In the genomic region with DNA sequence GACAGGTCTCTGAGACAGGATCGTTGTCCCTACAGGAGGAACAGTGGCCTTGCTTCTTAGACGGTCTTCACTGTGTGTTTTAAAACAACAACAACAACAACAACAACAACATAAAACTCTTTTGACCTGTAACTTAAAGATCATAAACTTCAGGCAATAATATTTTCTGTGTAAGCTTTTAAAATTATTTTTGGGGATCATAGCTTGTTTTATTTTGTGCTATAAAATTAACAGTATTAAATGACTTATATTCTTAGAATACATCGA, we compare ENCODE assay signal across 17 cellular contexts. TPM values are rescaled to one million over a fixed set of nuclear protein-coding genes. Genes with fewer than 3 reads are reported as not detected.
DNase-seq lines count a peak whose midpoint lies in the region; ATAC-seq and TF ChIP-seq lines count a peak whose summit lies in the region.
"Had no signal": no experiment of that assay in that cellular context is flagged by ENCODE, and none has a peak within 500 bp of the region (broad histone marks: within the 10 kb centered on the region; RNA-seq: fewer than 3 reads in every experiment).

No MANE protein-coding gene starts in this region.

- DNase-seq in DND-41 = no peak
- no peak for DNase-seq in NCI-H187 treated with DMSO at 0.1 percent for 48 hours (lab: John Stamatoyannopoulos, UW)
- no peak for DNase-seq in immature natural killer cell
- DNase-seq in CD1c-positive myeloid dendritic cell (ENCODE audit: extremely low spot score) = no peak
- DNase-seq: GOT3; HFFc6; KBM-7; NCI-H1048; NK-92 treated with Interleukin-12 subunit alpha and Interleukin-12 subunit beta, amount 100 ng/mL, for 24 hours; PC-3 had no signal

- H3K9me3 Mint-ChIP-seq in immature natural killer cell = no peaks in the 10 kb centered on the region
- H3K9me3 Mint-ChIP-seq: CD14-positive monocyte, HFFc6 had no signal

- no peak for ATAC-seq in DND-41 (ENCODE audit: insufficient read depth, low read depth)
- ATAC-seq in GM21619 (IDR thresholded peaks at IDR 0.05; ENCODE audit: unreplicated experiment) = no peak
- ATAC-seq: PC-3 had no signal

- no peaks in the 10 kb centered on the region for H3K4me1 ChIP-seq in DND-41 (ENCODE audit: insufficient read depth, low read length)
- peaks cover 22 to 73% (median 52%) of the 10 kb centered on the region in 4 donors for H3K4me1 ChIP-seq in liver (ENCODE audit: control insufficient read depth in 4 of 4, insufficient read depth in 4 of 4, low read length in 3 of 4)
- H3K4me1 ChIP-seq in skeletal muscle tissue (ENCODE audit: control insufficient read depth in 3 of 3, insufficient read depth in 3 of 3, low read length in 3 of 3) = peaks cover 19 to 38% (median 28%) of the 10 kb centered on the region in 3 donors

- H4K20me1 ChIP-seq in DND-41 (ENCODE audit: insufficient read depth, low read length) = peaks cover 68% of the 10 kb centered on the region

- peaks cover 0 to 14% (median 9%) of the 10 kb centered on the region in 3 donors for H3K36me3 Mint-ChIP-seq in immature natural killer cell

- H3K27me3 ChIP-seq in DND-41 (ENCODE audit: insufficient read depth, low read length, poor library complexity) = no peaks in the 10 kb centered on the region
- no peaks in the 10 kb centered on the region for H3K27me3 ChIP-seq in liver (ENCODE audit: control insufficient read depth in 4 of 4, insufficient read depth in 4 of 4, low read length in 3 of 4)
- peaks cover 0 to 3% (median 0%) of the 10 kb centered on the region in 3 donors for H3K27me3 ChIP-seq in skeletal muscle tissue (ENCODE audit: control insufficient read depth in 3 of 3, insufficient read depth in 3 of 3, low read length in 3 of 3)

- H3K4me3 Mint-ChIP-seq in immature natural killer cell = no peak overlapping the region
- H3K4me3 Mint-ChIP-seq: CD14-positive monocyte, HFFc6 had no signal

- 62% methylated on average over 3 of the region's 3 CpGs for WGBS in liver

- TF ChIP-seq CTCF in DND-41 (IDR thresholded peaks at IDR 0.05; ENCODE audit: borderline replicate concordance, extremely low read depth, low read length, poor library complexity, severe bottlenecking) (peak; percentile 2), VCaP (conservative IDR thresholded peaks at IDR 0.05) (no peak), liver (IDR thresholded peaks at IDR 0.05; ENCODE audit: low read depth, low read length, missing input control) (no peak)

- H3K9me3 ChIP-seq in DND-41 (ENCODE audit: insufficient read depth, low read length, severe bottlenecking) (no peaks in the 10 kb centered on the region), liver (ENCODE audit: control insufficient read depth in 4 of 4, low read length in 3 of 4) (no peaks in the 10 kb centered on the region), skeletal muscle tissue (ENCODE audit: control insufficient read depth in 3 of 3, low read length in 3 of 3) (no peaks in the 10 kb centered on the region)

- peaks cover 0 to 6% (median 2%) of the 10 kb centered on the region in 3 donors for H3K27me3 Mint-ChIP-seq in immature natural killer cell (ENCODE audit: low read depth in 3 of 3)

- no peak overlapping the region for H3K27ac ChIP-seq in DND-41 (ENCODE audit: low read length)
- H3K27ac ChIP-seq in VCaP = peak overlapping the region; percentile 89
- H3K27ac ChIP-seq in liver (ENCODE audit: low read depth in 1 of 2, low read length in 2 of 2) = peak overlapping the region; percentile 67 to 76
- H3K27ac ChIP-seq in skeletal muscle tissue (ENCODE audit: low read depth, low read length) = peak overlapping the region; percentile 10
- H3K27ac ChIP-seq: HL-60 had no signal

- peaks cover 35% of the 10 kb centered on the region for H3K79me2 ChIP-seq in DND-41 (ENCODE audit: insufficient read depth, low read length)

- peaks cover 30 to 32% of the 10 kb centered on the region in 2 donors for H3K4me1 Mint-ChIP-seq in immature natural killer cell

- no peak overlapping the region for H2AFZ ChIP-seq in DND-41 (ENCODE audit: low read depth, low read length)

- H3K9ac ChIP-seq in DND-41 (ENCODE audit: low read depth, low read length) = no peak overlapping the region
- H3K9ac ChIP-seq in liver (ENCODE audit: low read depth in 1 of 2, low read length in 2 of 2) = no peak overlapping the region
- H3K9ac ChIP-seq in skeletal muscle tissue (ENCODE audit: low read depth in 1 of 3, low read length in 3 of 3) = peak overlapping the region in 1 of 3 donors; percentile 17

- H3K4me2 ChIP-seq in DND-41 (ENCODE audit: insufficient read depth, low read length) = no peak overlapping the region

- no peak for TF ChIP-seq RAD21 in liver (IDR thresholded peaks at IDR 0.05)

- no peak overlapping the region for H3K27ac Mint-ChIP-seq in immature natural killer cell
- H3K27ac Mint-ChIP-seq: HFFc6 had no signal

- peaks cover 58% of the 10 kb centered on the region for H3K36me3 ChIP-seq in DND-41 (ENCODE audit: insufficient read depth, low read length)
- peaks cover 0 to 13% (median 6%) of the 10 kb centered on the region in 4 donors for H3K36me3 ChIP-seq in liver (ENCODE audit: control insufficient read depth in 4 of 4, insufficient read depth in 3 of 4, low read depth in 1 of 4, low read length in 3 of 4)
- H3K36me3 ChIP-seq in skeletal muscle tissue (ENCODE audit: control insufficient read depth in 3 of 3, insufficient read depth in 3 of 3, low read length in 3 of 3) = peaks cover 18 to 35% (median 23%) of the 10 kb centered on the region in 3 donors

- H3K4me3 ChIP-seq in DND-41 (ENCODE audit: low read depth in 1 of 2, low read length in 2 of 2) (no peak overlapping the region), liver (ENCODE audit: low read depth in 1 of 3, low read length in 3 of 3) (no peak overlapping the region), skeletal muscle tissue (ENCODE audit: low read length in 3 of 3) (no peak overlapping the region)

TF ChIP-seq in liver, 16 proteins besides CTCF, POLR2A, EP300 and RAD21 (continues in another document):
- TF ChIP-seq FOXA2 (IDR thresholded peaks at IDR 0.05) (no peak), RXRA (IDR thresholded peaks at IDR 0.05) (no peak), GABPA (IDR thresholded peaks at IDR 0.05 in 1 of 2, conservative IDR thresholded peaks at IDR 0.05 in 1 of 2) (no peak), EGR1 (IDR thresholded peaks at IDR 0.05; ENCODE audit: low read depth in 2 of 2) (no peak), HNF4G (IDR thresholded peaks at IDR 0.05) (no peak), YY1 (IDR thresholded peaks at IDR 0.05) (no peak), SP1 (IDR thresholded peaks at IDR 0.05) (no peak), JUND (IDR thresholded peaks at IDR 0.05) (no peak), TAF1 (conservative IDR thresholded peaks at IDR 0.05) (no peak), NR2F2 (IDR thresholded peaks at IDR 0.05) (no peak), HNF4A (conservative IDR thresholded peaks at IDR 0.05) (no peak), FOXA1 (IDR thresholded peaks at IDR 0.05) (no peak)
- TF ChIP-seq, protein P1, sequence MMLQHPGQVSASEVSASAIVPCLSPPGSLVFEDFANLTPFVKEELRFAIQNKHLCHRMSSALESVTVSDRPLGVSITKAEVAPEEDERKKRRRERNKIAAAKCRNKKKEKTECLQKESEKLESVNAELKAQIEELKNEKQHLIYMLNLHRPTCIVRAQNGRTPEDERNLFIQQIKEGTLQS (IDR thresholded peaks at IDR 0.05) = no peak
- TF ChIP-seq, protein P2, sequence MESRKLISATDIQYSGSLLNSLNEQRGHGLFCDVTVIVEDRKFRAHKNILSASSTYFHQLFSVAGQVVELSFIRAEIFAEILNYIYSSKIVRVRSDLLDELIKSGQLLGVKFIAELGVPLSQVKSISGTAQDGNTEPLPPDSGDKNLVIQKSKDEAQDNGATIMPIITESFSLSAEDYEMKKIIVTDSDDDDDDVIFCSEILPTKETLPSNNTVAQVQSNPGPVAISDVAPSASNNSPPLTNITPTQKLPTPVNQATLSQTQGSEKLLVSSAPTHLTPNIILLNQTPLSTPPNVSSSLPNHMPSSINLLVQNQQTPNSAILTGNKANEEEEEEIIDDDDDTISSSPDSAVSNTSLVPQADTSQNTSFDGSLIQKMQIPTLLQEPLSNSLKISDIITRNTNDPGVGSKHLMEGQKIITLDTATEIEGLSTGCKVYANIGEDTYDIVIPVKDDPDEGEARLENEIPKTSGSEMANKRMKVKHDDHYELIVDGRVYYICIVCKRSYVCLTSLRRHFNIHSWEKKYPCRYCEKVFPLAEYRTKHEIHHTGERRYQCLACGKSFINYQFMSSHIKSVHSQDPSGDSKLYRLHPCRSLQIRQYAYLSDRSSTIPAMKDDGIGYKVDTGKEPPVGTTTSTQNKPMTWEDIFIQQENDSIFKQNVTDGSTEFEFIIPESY (IDR thresholded peaks at IDR 0.05) = no peak
- TF ChIP-seq, protein P3, sequence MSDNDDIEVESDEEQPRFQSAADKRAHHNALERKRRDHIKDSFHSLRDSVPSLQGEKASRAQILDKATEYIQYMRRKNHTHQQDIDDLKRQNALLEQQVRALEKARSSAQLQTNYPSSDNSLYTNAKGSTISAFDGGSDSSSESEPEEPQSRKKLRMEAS (IDR thresholded peaks at IDR 0.05) = no peak

RNA-seq across cellular contexts. Expression of a gene that starts 13.8 kb away (rescaled TPM):
- total RNA-seq in liver (under 1 TPM; 0.51 to 0.75 TPM), skeletal muscle tissue (under 0.01 TPM)
- polyA plus RNA-seq in liver (1 to 10 TPM in 1 of 2 donors, under 1 TPM in 1; 0.38 to 1.1 TPM), immature natural killer cell (1 to 10 TPM in 1 of 3 donors, under 1 TPM in 1, not detected in 1; 0.30 to 1.4 TPM)
- total RNA-seq: A673 had no signal

RNA-seq across cellular contexts. Expression of a gene that starts 28.8 kb away (rescaled TPM):
- 10 to 100 TPM; 11.1 to 32.5 TPM for total RNA-seq in liver
- 10 to 100 TPM in 1 of 2 donors, 1 to 10 TPM in 1; 7.9 to 15.3 TPM for polyA plus RNA-seq in liver
- total RNA-seq in skeletal muscle tissue = 32.4 TPM
- 10 to 100 TPM in 2 of 3 donors, 1 to 10 TPM in 1; 8.1 to 18.4 (median 11.1) TPM for polyA plus RNA-seq in immature natural killer cell

RNA-seq across cellular contexts. Expression of a gene that starts 36.1 kb away (rescaled TPM):
- 10 to 100 TPM; 30.0 to 45.5 TPM for total RNA-seq in liver
- 10 to 100 TPM; 12.0 to 15.2 TPM for polyA plus RNA-seq in liver
- total RNA-seq in skeletal muscle tissue = 45.9 TPM
- 10 to 100 TPM; 26.7 to 50.7 (median 43.1) TPM for polyA plus RNA-seq in immature natural killer cell

RNA-seq across cellular contexts. Expression of a gene that starts 48.6 kb away (rescaled TPM):
- total RNA-seq in liver (10 to 100 TPM; 10.4 to 18.3 TPM), skeletal muscle tissue (15.7 TPM)
- polyA plus RNA-seq in liver (10 to 100 TPM; 20.6 to 21.9 TPM), immature natural killer cell (10 to 100 TPM; 28.9 to 41.4 (median 32.9) TPM)
